Comparison of ENCODE assay signal across 25 cellular contexts in the genomic region with DNA sequence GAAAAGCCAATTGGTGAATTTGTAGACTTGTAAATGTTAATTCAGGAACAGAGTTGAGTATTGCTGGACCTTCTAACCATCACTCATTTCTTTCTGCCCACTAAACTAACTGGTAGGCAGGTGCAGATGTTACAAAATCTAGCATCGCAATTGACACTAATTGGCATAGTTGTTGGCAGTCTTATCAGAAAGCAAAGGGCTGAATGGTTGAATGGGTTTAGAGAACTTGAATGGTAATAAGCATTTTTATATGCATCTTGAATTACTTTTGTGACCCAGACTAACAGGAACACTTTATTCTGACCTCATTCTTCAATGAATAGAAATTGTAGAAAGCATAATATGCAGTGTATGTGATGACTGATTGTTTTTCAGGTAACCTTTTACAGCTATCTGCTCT.
DNase-seq lines count a peak whose midpoint lies in the region; ATAC-seq and TF ChIP-seq lines count a peak whose summit lies in the region.
"Had no signal": no experiment of that assay in that cellular context is flagged by ENCODE, and none has a peak within 500 bp of the region (broad histone marks: within the 10 kb centered on the region; RNA-seq: fewer than 3 reads in every experiment).

No MANE protein-coding gene starts in this region.

- H3K9me3 ChIP-seq in Panc1 (ENCODE audit: control insufficient read depth, insufficient read depth, low read depth, low read length): no peaks in the 10 kb centered on the region
- H3K9me3 ChIP-seq: adrenal gland, SK-N-SH, thyroid gland had no signal

- H3K27me3 ChIP-seq in Panc1 (ENCODE audit: control insufficient read depth, insufficient read depth, low read length): no peaks in the 10 kb centered on the region
- H3K27me3 ChIP-seq: adrenal gland, heart left ventricle, MG63, neural progenitor cell, sigmoid colon, thyroid gland had no signal

- no peak overlapping the region for H3K4me3 ChIP-seq in Panc1 (ENCODE audit: low read depth in 2 of 2, low read length in 2 of 2)
- H3K4me3 ChIP-seq: adrenal gland, GM23338, heart left ventricle, K562, lung, MG63, neural progenitor cell, sigmoid colon, thyroid gland had no signal

- POLR2A ChIA-PET in Panc1 (lab: Charles Lee): no interaction called here

- no peak for ATAC-seq in Panc1
- no peak for ATAC-seq in HG02759 (IDR thresholded peaks at IDR 0.05; ENCODE audit: unreplicated experiment)
- ATAC-seq: GM23338, heart left ventricle, K562 had no signal

- TF ChIP-seq CTCF in Panc1 (IDR thresholded peaks at IDR 0.05): no peak

- BruUV-seq in Panc1 (replicated peaks; lab: Mats Ljungman, UMichigan): no TSS peak

- DNase-seq in DMS79 treated with DMSO at 0.1 percent for 48 hours (lab: John Stamatoyannopoulos, UW) (peak; percentile 100), NCI-H1105 treated with DMSO at 0.1 percent for 48 hours (lab: John Stamatoyannopoulos, UW) (peak; percentile 93), NCI-H2107 treated with DMSO at 0.1 percent for 48 hours (lab: John Stamatoyannopoulos, UW; ENCODE audit: unreplicated experiment) (peak; percentile 95), Panc1 (ENCODE audit: low read depth, low spot score) (no peak), AG08395 (ENCODE audit: low spot score) (no peak), Ammon's horn (ENCODE audit: low spot score) (no peak)
- DNase-seq: activated CD4-positive, alpha-beta T cell treated with anti-CD3 and anti-CD28 coated beads for 48 hours; activated naive CD4-positive, alpha-beta T cell; activated T-cell treated with anti-CD3 and anti-CD28 coated beads, Interleukin-2, amount 50 U/mL, for 48 hours; adrenal gland; CD4-positive, CD25-positive, alpha-beta regulatory T cell; effector CD4-positive, alpha-beta T cell; erythroblast; GDM1; heart left ventricle; MG63; posterior cingulate gyrus; sigmoid colon; SK-N-SH; thyroid gland had no signal

- H3K36me3 ChIP-seq in Panc1 (ENCODE audit: control insufficient read depth, insufficient read depth, low read length): no peaks in the 10 kb centered on the region
- H3K36me3 ChIP-seq: adrenal gland, MG63, neural progenitor cell, thyroid gland had no signal

- CTCF ChIA-PET in Panc1 (lab: Charles Lee): no interaction called here

- H3K4me1 ChIP-seq in Panc1 (ENCODE audit: control insufficient read depth, insufficient read depth, low read length): peaks cover 37% of the 10 kb centered on the region
- H3K4me1 ChIP-seq: adrenal gland, heart left ventricle, sigmoid colon, thyroid gland had no signal

- in situ Hi-C loops in Panc1 (cut with HindIII; ENCODE audit: low pct_unique_long_range_greater_than_20kb, low sequenced_read_pairs): no loop called here

- H3K27ac ChIP-seq in Panc1 (ENCODE audit: low read length): peak overlapping the region; percentile 56; the same call in 1 of the 2 replicates
- H3K27ac ChIP-seq: adrenal gland, heart left ventricle, neural progenitor cell, sigmoid colon, thyroid gland had no signal

- intact Hi-C loops in Panc1 (cut with micrococcal nuclease; ENCODE audit: unreplicated experiment): no loop called here

Comparison
In these comparisons a context has a peak if more than half of its experiments do, and no peak if none do; other contexts are left out.
1. DNase-seq: peak in DMS79 treated with DMSO at 0.1 percent for 48 hours (single experiment), NCI-H1105 treated with DMSO at 0.1 percent for 48 hours (single experiment) and NCI-H2107 treated with DMSO at 0.1 percent for 48 hours (single experiment); none in Panc1 (single experiment), AG08395 (single experiment) and Ammon's horn (single experiment).